In genomic region chr19:16337809-16338469, GRCh38 we compare ENCODE assay signal across 11 cellular contexts. TPM values are rescaled to one million over a fixed set of nuclear protein-coding genes. Genes with fewer than 3 reads are reported as not detected.
DNase-seq lines count a peak whose midpoint lies in the region; ATAC-seq and TF ChIP-seq lines count a peak whose summit lies in the region.
"Had no signal": no experiment of that assay in that cellular context is flagged by ENCODE, and none has a peak within 500 bp of the region (broad histone marks: within the 10 kb centered on the region; RNA-seq: fewer than 3 reads in every experiment).

No MANE protein-coding gene starts in this region.

- H3K4me3 Mint-ChIP-seq in central memory CD8-positive, alpha-beta T cell = peak overlapping the region; percentile 85
- no peak overlapping the region for H3K4me3 Mint-ChIP-seq in osteocyte (ENCODE audit: unreplicated experiment)

- H3K27me3 Mint-ChIP-seq in central memory CD8-positive, alpha-beta T cell = no peaks in the 10 kb centered on the region
- H3K27me3 Mint-ChIP-seq in osteocyte (ENCODE audit: unreplicated experiment) = no peaks in the 10 kb centered on the region

- H3K27ac Mint-ChIP-seq in central memory CD8-positive, alpha-beta T cell (ENCODE audit: low read depth) = peak overlapping the region; percentile 83
- peak overlapping the region; percentile 72 for H3K27ac Mint-ChIP-seq in osteocyte (ENCODE audit: unreplicated experiment)

- H3K4me3 ChIP-seq in BLaER1 treated with 17β-estradiol and CSF1 and Interleukin-3, amounts not matched to agents 10 nM and 100 nM = peak overlapping the region in 1 of 10 experiments; percentile 3; a peak in 2 of 20 replicates
- no peak overlapping the region for H3K4me3 ChIP-seq in prostate gland

- peaks cover 64% of the 10 kb centered on the region for H3K4me1 Mint-ChIP-seq in central memory CD8-positive, alpha-beta T cell
- peaks cover 43% of the 10 kb centered on the region for H3K4me1 Mint-ChIP-seq in osteocyte (ENCODE audit: unreplicated experiment)

- TF ChIP-seq CTCF in osteocyte (IDR thresholded peaks at IDR 0.05) = no peak
- no peak for TF ChIP-seq CTCF in prostate gland (IDR thresholded peaks at IDR 0.05)

- TF ChIP-seq POLR2A in prostate gland (IDR thresholded peaks at IDR 0.05) = no peak

- H3K27ac ChIP-seq in BLaER1 treated with 17β-estradiol and CSF1 and Interleukin-3, amounts not matched to agents 10 nM and 100 nM = peak overlapping the region; percentile 56 to 94 (median 82); a peak in 21 of 22 replicates
- no peak overlapping the region for H3K27ac ChIP-seq in prostate gland

- intact Hi-C loops in prostate gland (cut with DNase I) = no loop called here

- peaks cover 55 to 86% (median 60%) of the 10 kb centered on the region in 10 experiments for H3K4me1 ChIP-seq in BLaER1 treated with 17β-estradiol and CSF1 and Interleukin-3, amounts not matched to agents 10 nM and 100 nM
- H3K4me1 ChIP-seq in prostate gland (replicated peaks) = no peaks in the 10 kb centered on the region

- peaks cover 12% of the 10 kb centered on the region for H3K36me3 Mint-ChIP-seq in central memory CD8-positive, alpha-beta T cell (ENCODE audit: insufficient read depth)
- H3K36me3 Mint-ChIP-seq in osteocyte (ENCODE audit: unreplicated experiment) = no peaks in the 10 kb centered on the region

- H3K9ac ChIP-seq in BLaER1 treated with 17β-estradiol and CSF1 and Interleukin-3, amounts not matched to agents 10 nM and 100 nM = peak overlapping the region in 10 of 11 experiments; percentile 9 to 73 (median 66); a peak in 17 of 22 replicates

- H3K9me3 Mint-ChIP-seq in central memory CD8-positive, alpha-beta T cell = no peaks in the 10 kb centered on the region
- no peaks in the 10 kb centered on the region for H3K9me3 Mint-ChIP-seq in osteocyte (ENCODE audit: unreplicated experiment)

- no peak for ATAC-seq in central memory CD8-positive, alpha-beta T cell (replicated peaks; ENCODE audit: extremely low read depth, poor library complexity, severe bottlenecking)
- no peak for ATAC-seq in HG03378 (IDR thresholded peaks at IDR 0.05; ENCODE audit: unreplicated experiment)

- 86% methylated on average over 13 of the region's 13 CpGs for WGBS in prostate gland

- H3K4me2 ChIP-seq in BLaER1 treated with 17β-estradiol and CSF1 and Interleukin-3, amounts not matched to agents 10 nM and 100 nM = peak overlapping the region; percentile 81 to 95 (median 89)

- no peaks in the 10 kb centered on the region for H4K20me1 ChIP-seq in BLaER1 treated with 17β-estradiol and CSF1 and Interleukin-3, amounts not matched to agents 10 nM and 100 nM

- DNase-seq in HK-2 (ENCODE audit: unreplicated experiment) (peak; percentile 38), osteocyte (ENCODE audit: extremely low spot score, unreplicated experiment) (no peak), NCI-H2196 treated with DMSO at 0.1 percent for 48 hours (lab: John Stamatoyannopoulos, UW; ENCODE audit: unreplicated experiment) (no peak), prostate gland (ENCODE audit: low spot score) (no peak), AG20443 (ENCODE audit: low spot score) (no peak)
- DNase-seq in central memory CD8-positive, alpha-beta T cell (ENCODE audit: low spot score in 2 of 2) = no peak
- DNase-seq: DMS53, NCI-H1930, trophoblast cell had no signal

- H3K27me3 ChIP-seq in BLaER1 treated with 17β-estradiol and CSF1 and Interleukin-3, amounts not matched to agents 10 nM and 100 nM = no peaks in the 10 kb centered on the region
- H3K27me3 ChIP-seq in prostate gland (replicated peaks; ENCODE audit: insufficient read depth) = no peaks in the 10 kb centered on the region

- no peaks in the 10 kb centered on the region for H3K36me3 ChIP-seq in BLaER1 treated with 17β-estradiol and CSF1 and Interleukin-3, amounts not matched to agents 10 nM and 100 nM
- no peaks in the 10 kb centered on the region for H3K36me3 ChIP-seq in prostate gland

- no peaks in the 10 kb centered on the region for H3K9me3 ChIP-seq in BLaER1 treated with 17β-estradiol and CSF1 and Interleukin-3, amounts not matched to agents 10 nM and 100 nM (replicated peaks in 1 of 11)
- no peaks in the 10 kb centered on the region for H3K9me3 ChIP-seq in prostate gland

RNA-seq across cellular contexts. Expression of gene KLF2, which starts 13.3 kb away (rescaled TPM):
- total RNA-seq in osteocyte (41.4 and 55.5 TPM in 2 replicates), prostate gland (10 to 100 TPM; 19.8 to 24.4 TPM)

Comparison
In these comparisons a context has a peak if more than half of its experiments do, and no peak if none do; other contexts are left out.
1. H3K27ac ChIP-seq: peak in BLaER1 treated with 17β-estradiol and CSF1 and Interleukin-3, amounts not matched to agents 10 nM and 100 nM (11 of 11); none in prostate gland (0 of 2).